ENCODE assay signal across 1 cellular context in the genomic region with DNA sequence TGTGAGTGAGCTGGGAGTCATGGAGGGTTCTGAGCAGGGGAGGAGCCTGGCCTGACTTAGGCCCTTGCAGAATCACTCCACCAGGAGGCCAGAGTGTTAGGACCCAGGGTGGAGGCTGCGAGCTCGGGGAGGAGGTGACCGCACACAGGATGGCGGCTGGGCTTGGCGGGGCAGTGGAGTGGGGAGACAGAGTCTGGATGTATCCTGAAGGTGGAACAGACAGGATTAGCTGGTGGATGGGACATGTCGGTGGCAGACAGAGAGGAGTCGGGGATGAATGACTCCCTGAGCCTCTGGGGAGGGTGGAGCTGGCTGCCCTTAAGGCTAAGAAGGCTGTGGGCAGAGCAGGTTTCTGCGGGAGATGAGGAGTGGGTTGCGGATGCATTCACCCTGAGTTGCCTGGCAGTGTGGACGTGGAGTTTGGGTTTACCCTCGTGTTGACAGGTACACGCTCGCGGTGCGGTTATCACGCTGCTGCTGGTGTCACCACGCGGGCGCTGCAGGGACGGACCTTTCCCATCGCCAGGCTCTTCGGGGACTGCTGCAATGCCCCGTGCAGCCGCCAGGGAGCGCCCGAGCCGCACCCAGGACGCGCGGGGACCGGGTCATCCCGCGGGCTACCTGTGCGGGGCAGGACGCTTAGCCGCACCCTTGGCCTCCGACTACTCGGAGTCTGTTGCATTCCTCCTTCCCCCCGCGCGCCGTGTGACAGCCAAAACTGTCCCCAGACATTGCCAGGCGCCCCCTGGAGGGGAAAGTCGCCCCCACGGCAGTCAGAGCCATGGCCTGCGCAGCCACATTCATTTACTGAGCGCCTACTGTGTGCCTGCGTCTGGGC.
TF ChIP-seq lines count a peak whose summit lies in the region.

No MANE protein-coding gene starts in this region.

TF ChIP-seq in K562, 482 proteins besides CTCF, POLR2A, EP300 and RAD21 (continued from another document and continues in another):
- TF ChIP-seq, protein P1, sequence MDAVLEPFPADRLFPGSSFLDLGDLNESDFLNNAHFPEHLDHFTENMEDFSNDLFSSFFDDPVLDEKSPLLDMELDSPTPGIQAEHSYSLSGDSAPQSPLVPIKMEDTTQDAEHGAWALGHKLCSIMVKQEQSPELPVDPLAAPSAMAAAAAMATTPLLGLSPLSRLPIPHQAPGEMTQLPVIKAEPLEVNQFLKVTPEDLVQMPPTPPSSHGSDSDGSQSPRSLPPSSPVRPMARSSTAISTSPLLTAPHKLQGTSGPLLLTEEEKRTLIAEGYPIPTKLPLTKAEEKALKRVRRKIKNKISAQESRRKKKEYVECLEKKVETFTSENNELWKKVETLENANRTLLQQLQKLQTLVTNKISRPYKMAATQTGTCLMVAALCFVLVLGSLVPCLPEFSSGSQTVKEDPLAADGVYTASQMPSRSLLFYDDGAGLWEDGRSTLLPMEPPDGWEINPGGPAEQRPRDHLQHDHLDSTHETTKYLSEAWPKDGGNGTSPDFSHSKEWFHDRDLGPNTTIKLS (IDR thresholded peaks at IDR 0.05; ENCODE audit: borderline replicate concordance, low read depth) = 0 out of 2 replicates have a peak, but pooled peaks have one; percentile 43
- TF ChIP-seq CCNT2 (IDR thresholded peaks at IDR 0.05; ENCODE audit: borderline replicate concordance, extremely low read depth, insufficient read length, low read depth, low read length) (peak; percentile 60), CREB1 (IDR thresholded peaks at IDR 0.05) (peak; percentile 49; the same call in 1 of the 2 replicates), CREB1 (CRISPR knock-in tag; IDR thresholded peaks at IDR 0.05) (peak; percentile 79), ZFP36 (IDR thresholded peaks at IDR 0.05; ENCODE audit: low read depth, low read length, partially characterized antibody) (peak; percentile 40), GABPB1 (CRISPR knock-in tag; IDR thresholded peaks at IDR 0.05) (peak; percentile 90), NFE2 (IDR thresholded peaks at IDR 0.05; ENCODE audit: low read depth) (peak; percentile 21), SRSF7 (optimal IDR thresholded peaks at IDR 0.05; ENCODE audit: low read depth, low read length) (no peak), HDAC6 (IDR thresholded peaks at IDR 0.05; ENCODE audit: low read depth, low read length) (no peak), MAZ (CRISPR knock-in tag; conservative IDR thresholded peaks at IDR 0.05 in 1 of 2, IDR thresholded peaks at IDR 0.05 in 1 of 2) (peak; percentile 61 to 90), TARDBP (IDR thresholded peaks at IDR 0.05) (peak; percentile 93; the same call in 1 of the 2 replicates), L3MBTL2 (IDR thresholded peaks at IDR 0.05) (peak; percentile 91), NFIC (IDR thresholded peaks at IDR 0.05) (peak; percentile 34; the same call in 1 of the 2 replicates), KLF16 (IDR thresholded peaks at IDR 0.05) (peak; percentile 21; the same call in 1 of the 2 replicates), ZKSCAN8 (CRISPR knock-in tag; IDR thresholded peaks at IDR 0.05) (peak; percentile 99), NR2C1 (IDR thresholded peaks at IDR 0.05) (no peak), NR2C1 (tag; IDR thresholded peaks at IDR 0.05) (0 out of 2 replicates have a peak, but pooled peaks have one; percentile 30), ZNF197 (CRISPR knock-in tag; IDR thresholded peaks at IDR 0.05; ENCODE audit: low read depth) (0 out of 2 replicates have a peak, but pooled peaks have one; percentile 18), HMGN3 (IDR thresholded peaks at IDR 0.05; ENCODE audit: borderline replicate concordance, extremely low read depth, insufficient read length, low read depth, low read length) (peak; percentile 75), ZNF143 (CRISPR knock-in tag; IDR thresholded peaks at IDR 0.05) (no peak), ZNF3 (CRISPR knock-in tag; IDR thresholded peaks at IDR 0.05) (no peak), ZNF583 (CRISPR knock-in tag; IDR thresholded peaks at IDR 0.05) (0 out of 2 replicates have a peak, but pooled peaks have one; percentile 21), SAFB (IDR thresholded peaks at IDR 0.05; ENCODE audit: borderline replicate concordance, low read depth, low read length) (peak; percentile 17; the same call in 1 of the 2 replicates), DACH1 (IDR thresholded peaks at IDR 0.05; ENCODE audit: partially characterized antibody) (peak; percentile 30), ESRRA (IDR thresholded peaks at IDR 0.05; ENCODE audit: borderline replicate concordance, low read depth) (peak; percentile 79; the same call in 1 of the 2 replicates), SMC3 (conservative IDR thresholded peaks at IDR 0.05; ENCODE audit: insufficient read depth, low read depth, low read length) (peak; percentile 99), MYC (IDR thresholded peaks at IDR 0.05; ENCODE audit: low read depth, low read length) (peak; percentile 79), MYC (CRISPR knock-in tag; IDR thresholded peaks at IDR 0.05; ENCODE audit: borderline replicate concordance, low read depth) (peak; percentile 41; the same call in 1 of the 2 replicates), KLF1 (tag; IDR thresholded peaks at IDR 0.05) (peak; percentile 35; the same call in 1 of the 2 replicates), ZNF175 (CRISPR knock-in tag; IDR thresholded peaks at IDR 0.05; ENCODE audit: low read depth) (no peak), ZBTB7A (IDR thresholded peaks at IDR 0.05; ENCODE audit: borderline replicate concordance, control insufficient read depth, low read depth, low read length) (peak; percentile 42; the same call in 1 of the 2 replicates), MTA1 (IDR thresholded peaks at IDR 0.05; ENCODE audit: borderline replicate concordance) (peak; percentile 34; the same call in 1 of the 2 replicates), HLTF (IDR thresholded peaks at IDR 0.05) (peak; percentile 46; the same call in 1 of the 2 replicates), TEAD4 (IDR thresholded peaks at IDR 0.05; ENCODE audit: low read length) (peak; percentile 58; the same call in 1 of the 2 replicates), TEAD4 (CRISPR knock-in tag; IDR thresholded peaks at IDR 0.05; ENCODE audit: borderline replicate concordance) (0 out of 2 replicates have a peak, but pooled peaks have one; percentile 17), CXXC5 (CRISPR knock-in tag; IDR thresholded peaks at IDR 0.05) (peak; percentile 83), RBFOX2 (IDR thresholded peaks at IDR 0.05; ENCODE audit: low read depth, low read length) (peak; percentile 40; the same call in 1 of the 2 replicates), SAFB2 (IDR thresholded peaks at IDR 0.05; ENCODE audit: borderline replicate concordance, low read depth, low read length, severe bottlenecking) (no peak), SMARCA4 (IDR thresholded peaks at IDR 0.05) (0 out of 2 replicates have a peak, but pooled peaks have one; percentile 22), ZNF431 (CRISPR knock-in tag; IDR thresholded peaks at IDR 0.05) (0 out of 2 replicates have a peak, but pooled peaks have one; percentile 48), SMARCA5 (IDR thresholded peaks at IDR 0.05) (peak; percentile 39; the same call in 1 of the 2 replicates), ZNF232 (CRISPR knock-in tag; IDR thresholded peaks at IDR 0.05) (peak; percentile 76; the same call in 1 of the 2 replicates), EHMT2 (IDR thresholded peaks at IDR 0.05) (0 out of 2 replicates have a peak, but pooled peaks have one; percentile 15), TOE1 (IDR thresholded peaks at IDR 0.05; ENCODE audit: borderline replicate concordance) (peak; percentile 64; the same call in 1 of the 2 replicates), TOE1 (CRISPR knock-in tag; IDR thresholded peaks at IDR 0.05; ENCODE audit: borderline replicate concordance, low read depth) (0 out of 2 replicates have a peak, but pooled peaks have one; percentile 68), TBL1XR1 (IDR thresholded peaks at IDR 0.05; ENCODE audit: low read length in 2 of 2) (0 out of 4 replicates have a peak, but pooled peaks of 1 of the 2 experiments have one; percentile 63), NRF1 (conservative IDR thresholded peaks at IDR 0.05 in 1 of 2, IDR thresholded peaks at IDR 0.05 in 1 of 2) (peak; percentile 66 to 74)
- TF ChIP-seq, protein P2, sequence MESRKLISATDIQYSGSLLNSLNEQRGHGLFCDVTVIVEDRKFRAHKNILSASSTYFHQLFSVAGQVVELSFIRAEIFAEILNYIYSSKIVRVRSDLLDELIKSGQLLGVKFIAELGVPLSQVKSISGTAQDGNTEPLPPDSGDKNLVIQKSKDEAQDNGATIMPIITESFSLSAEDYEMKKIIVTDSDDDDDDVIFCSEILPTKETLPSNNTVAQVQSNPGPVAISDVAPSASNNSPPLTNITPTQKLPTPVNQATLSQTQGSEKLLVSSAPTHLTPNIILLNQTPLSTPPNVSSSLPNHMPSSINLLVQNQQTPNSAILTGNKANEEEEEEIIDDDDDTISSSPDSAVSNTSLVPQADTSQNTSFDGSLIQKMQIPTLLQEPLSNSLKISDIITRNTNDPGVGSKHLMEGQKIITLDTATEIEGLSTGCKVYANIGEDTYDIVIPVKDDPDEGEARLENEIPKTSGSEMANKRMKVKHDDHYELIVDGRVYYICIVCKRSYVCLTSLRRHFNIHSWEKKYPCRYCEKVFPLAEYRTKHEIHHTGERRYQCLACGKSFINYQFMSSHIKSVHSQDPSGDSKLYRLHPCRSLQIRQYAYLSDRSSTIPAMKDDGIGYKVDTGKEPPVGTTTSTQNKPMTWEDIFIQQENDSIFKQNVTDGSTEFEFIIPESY (CRISPR knock-in tag; IDR thresholded peaks at IDR 0.05) = peak; percentile 90; the same call in 1 of the 2 replicates
- TF ChIP-seq, protein P3, sequence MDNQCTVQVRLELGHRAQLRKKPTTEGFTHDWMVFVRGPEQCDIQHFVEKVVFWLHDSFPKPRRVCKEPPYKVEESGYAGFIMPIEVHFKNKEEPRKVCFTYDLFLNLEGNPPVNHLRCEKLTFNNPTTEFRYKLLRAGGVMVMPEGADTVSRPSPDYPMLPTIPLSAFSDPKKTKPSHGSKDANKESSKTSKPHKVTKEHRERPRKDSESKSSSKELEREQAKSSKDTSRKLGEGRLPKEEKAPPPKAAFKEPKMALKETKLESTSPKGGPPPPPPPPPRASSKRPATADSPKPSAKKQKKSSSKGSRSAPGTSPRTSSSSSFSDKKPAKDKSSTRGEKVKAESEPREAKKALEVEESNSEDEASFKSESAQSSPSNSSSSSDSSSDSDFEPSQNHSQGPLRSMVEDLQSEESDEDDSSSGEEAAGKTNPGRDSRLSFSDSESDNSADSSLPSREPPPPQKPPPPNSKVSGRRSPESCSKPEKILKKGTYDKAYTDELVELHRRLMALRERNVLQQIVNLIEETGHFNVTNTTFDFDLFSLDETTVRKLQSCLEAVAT (IDR thresholded peaks at IDR 0.05) = peak in 1 of 2 experiments; percentile 73; a peak in 1 of 4 replicates
- TF ChIP-seq, protein P4, sequence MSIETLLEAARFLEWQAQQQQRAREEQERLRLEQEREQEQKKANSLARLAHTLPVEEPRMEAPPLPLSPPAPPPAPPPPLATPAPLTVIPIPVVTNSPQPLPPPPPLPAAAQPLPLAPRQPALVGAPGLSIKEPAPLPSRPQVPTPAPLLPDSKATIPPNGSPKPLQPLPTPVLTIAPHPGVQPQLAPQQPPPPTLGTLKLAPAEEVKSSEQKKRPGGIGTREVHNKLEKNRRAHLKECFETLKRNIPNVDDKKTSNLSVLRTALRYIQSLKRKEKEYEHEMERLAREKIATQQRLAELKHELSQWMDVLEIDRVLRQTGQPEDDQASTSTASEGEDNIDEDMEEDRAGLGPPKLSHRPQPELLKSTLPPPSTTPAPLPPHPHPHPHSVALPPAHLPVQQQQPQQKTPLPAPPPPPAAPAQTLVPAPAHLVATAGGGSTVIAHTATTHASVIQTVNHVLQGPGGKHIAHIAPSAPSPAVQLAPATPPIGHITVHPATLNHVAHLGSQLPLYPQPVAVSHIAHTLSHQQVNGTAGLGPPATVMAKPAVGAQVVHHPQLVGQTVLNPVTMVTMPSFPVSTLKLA (conservative IDR thresholded peaks at IDR 0.05) = peak; percentile 75 to 86; a peak in 3 of 4 replicates
- TF ChIP-seq, protein P5, sequence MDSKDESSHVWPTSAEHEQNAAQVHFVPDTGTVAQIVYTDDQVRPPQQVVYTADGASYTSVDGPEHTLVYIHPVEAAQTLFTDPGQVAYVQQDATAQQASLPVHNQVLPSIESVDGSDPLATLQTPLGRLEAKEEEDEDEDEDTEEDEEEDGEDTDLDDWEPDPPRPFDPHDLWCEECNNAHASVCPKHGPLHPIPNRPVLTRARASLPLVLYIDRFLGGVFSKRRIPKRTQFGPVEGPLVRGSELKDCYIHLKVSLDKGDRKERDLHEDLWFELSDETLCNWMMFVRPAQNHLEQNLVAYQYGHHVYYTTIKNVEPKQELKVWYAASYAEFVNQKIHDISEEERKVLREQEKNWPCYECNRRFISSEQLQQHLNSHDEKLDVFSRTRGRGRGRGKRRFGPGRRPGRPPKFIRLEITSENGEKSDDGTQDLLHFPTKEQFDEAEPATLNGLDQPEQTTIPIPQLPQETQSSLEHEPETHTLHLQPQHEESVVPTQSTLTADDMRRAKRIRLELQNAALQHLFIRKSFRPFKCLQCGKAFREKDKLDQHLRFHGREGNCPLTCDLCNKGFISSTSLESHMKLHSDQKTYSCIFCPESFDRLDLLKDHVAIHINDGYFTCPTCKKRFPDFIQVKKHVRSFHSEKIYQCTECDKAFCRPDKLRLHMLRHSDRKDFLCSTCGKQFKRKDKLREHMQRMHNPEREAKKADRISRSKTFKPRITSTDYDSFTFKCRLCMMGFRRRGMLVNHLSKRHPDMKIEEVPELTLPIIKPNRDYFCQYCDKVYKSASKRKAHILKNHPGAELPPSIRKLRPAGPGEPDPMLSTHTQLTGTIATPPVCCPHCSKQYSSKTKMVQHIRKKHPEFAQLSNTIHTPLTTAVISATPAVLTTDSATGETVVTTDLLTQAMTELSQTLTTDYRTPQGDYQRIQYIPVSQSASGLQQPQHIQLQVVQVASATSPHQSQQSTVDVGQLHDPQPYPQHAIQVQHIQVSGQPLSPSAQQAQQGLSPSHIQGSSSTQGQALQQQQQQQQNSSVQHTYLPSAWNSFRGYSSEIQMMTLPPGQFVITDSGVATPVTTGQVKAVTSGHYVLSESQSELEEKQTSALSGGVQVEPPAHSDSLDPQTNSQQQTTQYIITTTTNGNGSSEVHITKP (IDR thresholded peaks at IDR 0.05; ENCODE audit: partially characterized antibody) = peak; percentile 44
- TF ChIP-seq, protein P6, sequence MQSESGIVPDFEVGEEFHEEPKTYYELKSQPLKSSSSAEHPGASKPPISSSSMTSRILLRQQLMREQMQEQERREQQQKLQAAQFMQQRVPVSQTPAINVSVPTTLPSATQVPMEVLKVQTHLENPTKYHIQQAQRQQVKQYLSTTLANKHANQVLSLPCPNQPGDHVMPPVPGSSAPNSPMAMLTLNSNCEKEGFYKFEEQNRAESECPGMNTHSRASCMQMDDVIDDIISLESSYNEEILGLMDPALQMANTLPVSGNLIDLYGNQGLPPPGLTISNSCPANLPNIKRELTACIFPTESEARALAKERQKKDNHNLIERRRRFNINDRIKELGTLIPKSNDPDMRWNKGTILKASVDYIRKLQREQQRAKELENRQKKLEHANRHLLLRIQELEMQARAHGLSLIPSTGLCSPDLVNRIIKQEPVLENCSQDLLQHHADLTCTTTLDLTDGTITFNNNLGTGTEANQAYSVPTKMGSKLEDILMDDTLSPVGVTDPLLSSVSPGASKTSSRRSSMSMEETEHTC (IDR thresholded peaks at IDR 0.05) = 0 out of 2 replicates have a peak, but pooled peaks have one; percentile 29
